Comparison of ENCODE assay signal across 13 cellular contexts in the genomic region with DNA sequence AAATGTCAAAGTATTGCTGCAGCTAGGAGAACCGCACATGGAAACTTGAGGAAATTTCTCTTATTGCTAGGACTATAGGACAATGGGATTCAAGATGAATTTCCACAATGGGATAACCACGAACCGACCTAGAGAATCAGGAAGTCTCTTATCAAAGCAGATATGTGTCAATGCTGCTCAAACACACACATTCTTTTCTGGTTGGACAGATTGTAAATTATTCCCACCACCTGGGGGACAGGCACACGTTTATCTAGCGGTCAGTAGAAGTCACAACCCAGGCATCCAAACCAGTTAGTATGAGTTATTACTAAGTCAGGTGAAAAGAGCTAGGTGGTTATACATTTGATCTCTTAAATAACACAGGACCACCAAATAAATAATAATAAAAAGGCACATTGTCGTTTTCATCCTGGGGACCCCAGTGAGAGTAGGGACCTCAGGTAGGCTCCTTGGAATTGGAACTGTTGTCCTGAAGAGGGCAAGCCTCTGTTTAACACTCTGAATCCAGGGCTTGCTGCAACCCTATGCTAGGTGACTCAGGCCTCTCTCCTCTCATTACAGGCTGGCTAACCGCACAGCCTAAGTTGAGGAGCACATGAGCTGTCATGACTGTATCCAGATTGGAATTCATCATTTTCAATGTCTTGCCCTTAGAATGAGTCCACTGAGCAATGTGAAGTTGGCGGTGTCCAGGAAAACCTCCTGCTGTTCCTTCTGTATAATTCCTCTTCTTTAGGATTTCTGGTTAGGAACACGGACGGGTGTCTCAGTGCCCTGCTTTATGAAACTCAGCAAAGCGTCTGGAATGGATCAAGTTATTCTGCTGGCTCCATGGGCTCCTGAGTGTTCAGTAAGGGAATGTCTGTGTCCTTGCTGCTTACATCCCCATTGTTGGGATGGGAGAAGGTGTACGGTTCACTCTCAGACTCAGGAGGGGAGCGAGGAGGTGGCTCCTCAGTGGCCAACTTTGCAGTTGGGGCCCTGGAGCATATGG. TPM values are rescaled to one million over a fixed set of nuclear protein-coding genes. Genes with fewer than 3 reads are reported as not detected.
DNase-seq lines count a peak whose midpoint lies in the region; TF ChIP-seq lines count a peak whose summit lies in the region.
"Had no signal": no experiment of that assay in that cellular context is flagged by ENCODE, and none has a peak within 500 bp of the region (broad histone marks: within the 10 kb centered on the region; RNA-seq: fewer than 3 reads in every experiment).

No MANE protein-coding gene starts in this region.

- CTCF ChIA-PET in A673 (lab: Charles Lee): no interaction called here

- POLR2A ChIA-PET in A673 (lab: Charles Lee; ENCODE audit: low non-redundant PET): no interaction called here

- H3K4me3 Mint-ChIP-seq in HFFc6: peak overlapping the region; percentile 60

- TF ChIP-seq CTCF in A673 (conservative IDR thresholded peaks at IDR 0.05; ENCODE audit: low read depth, low read length): no peak
- peak; percentile 44 for TF ChIP-seq CTCF in HFFc6 (IDR thresholded peaks at IDR 0.05)
- no peak for TF ChIP-seq CTCF in GM20000 (IDR thresholded peaks at IDR 0.05; ENCODE audit: extremely low read depth, missing control alignments)

- no peaks in the 10 kb centered on the region for H3K4me1 ChIP-seq in A673 (ENCODE audit: insufficient read depth, low read length, poor library complexity, severe bottlenecking)
- H3K4me1 ChIP-seq in HAP-1: no peaks in the 10 kb centered on the region
- H3K4me1 ChIP-seq: upper lobe of right lung had no signal

- H3K4me3 ChIP-seq in A673 (ENCODE audit: low read depth, low read length, poor library complexity, severe bottlenecking): no peak overlapping the region
- no peak overlapping the region for H3K4me3 ChIP-seq in HAP-1
- H3K4me3 ChIP-seq: upper lobe of right lung had no signal

- H3K27ac Mint-ChIP-seq in HFFc6: peak overlapping the region; percentile 77

- peaks cover 51% of the 10 kb centered on the region for H3K4me1 Mint-ChIP-seq in HFFc6 (ENCODE audit: low read depth)

- no peak overlapping the region for H3K27ac ChIP-seq in A673 (ENCODE audit: low read depth, low read length, poor library complexity, severe bottlenecking)
- H3K27ac ChIP-seq: upper lobe of right lung, WERI-Rb-1 had no signal

- H3K9me3 ChIP-seq in A673 (ENCODE audit: low read depth, low read length, poor library complexity, severe bottlenecking) (no peaks in the 10 kb centered on the region), HAP-1 (no peaks in the 10 kb centered on the region)
- H3K9me3 ChIP-seq: upper lobe of right lung had no signal

- no peaks in the 10 kb centered on the region for H3K27me3 ChIP-seq in A673 (replicated peaks; ENCODE audit: insufficient read depth, low read depth, low read length, poor library complexity)
- no peaks in the 10 kb centered on the region for H3K27me3 ChIP-seq in HAP-1 (ENCODE audit: low read depth)
- H3K27me3 ChIP-seq: upper lobe of right lung had no signal

- peaks cover 2% of the 10 kb centered on the region; the same call in 1 of the 2 replicates for H3K27me3 Mint-ChIP-seq in HFFc6 (ENCODE audit: insufficient read depth)

- BruUV-seq in A673 (replicated peaks; lab: Mats Ljungman, UMichigan): no TSS peak

- intact Hi-C loops in A673 (cut with micrococcal nuclease; ENCODE audit: unreplicated experiment): no loop called here

- H3K36me3 Mint-ChIP-seq in HFFc6 (ENCODE audit: low read depth): peaks cover 8% of the 10 kb centered on the region

- DNase-seq in A673 (ENCODE audit: low spot score): peak; percentile 47
- peak; percentile 92 for DNase-seq in HFFc6
- peak; percentile 96 for DNase-seq in amniotic epithelial cell (ENCODE audit: low read depth)
- DNase-seq in glomerular visceral epithelial cell (ENCODE audit: extremely low spot score): peak; percentile 88
- no peak for DNase-seq in HAP-1 (ENCODE audit: low spot score in 2 of 2)
- DNase-seq in GM20000 (ENCODE audit: low spot score): no peak
- no peak for DNase-seq in NCI-H2081 treated with DMSO at 0.1 percent for 48 hours (lab: John Stamatoyannopoulos, UW)
- DNase-seq in activated naive CD4-positive, alpha-beta T cell treated with anti-CD3 and anti-CD28 coated beads, Interleukin-2, amount 50 U/mL, for 16 hours: no peak
- DNase-seq: activated CD8-positive, alpha-beta memory T cell treated with anti-CD3 and anti-CD28 coated beads, Interleukin-2, amount 50 U/mL, for 48 hours; NCI-H1092; NCI-H510A treated with DMSO at 0.1 percent for 48 hours; upper lobe of right lung; WERI-Rb-1 had no signal

- no peaks in the 10 kb centered on the region for H3K9me3 Mint-ChIP-seq in HFFc6

- no peaks in the 10 kb centered on the region for H3K36me3 ChIP-seq in A673 (ENCODE audit: insufficient read depth, low read length, poor library complexity, severe bottlenecking)
- H3K36me3 ChIP-seq in HAP-1 (replicated peaks): no peaks in the 10 kb centered on the region
- H3K36me3 ChIP-seq: upper lobe of right lung, WERI-Rb-1 had no signal

- in situ Hi-C loops in HAP-1 (cut with MboI; ENCODE audit: low sequenced_read_pairs): no loop called here

RNA-seq across cellular contexts. Expression of a gene that starts 59.0 kb away (rescaled TPM):
- 0.81 and 1.0 TPM in 2 replicates for total RNA-seq in A673 (2021)
- 1 to 10 TPM in 5 of 6 experiments, under 1 TPM in 1; 1.00 to 1.9 (median 1.2) TPM for total RNA-seq in HFFc6 (2021; fragmentation: NEBNext Ultra II Directional; extraction: Animal tissue kit (Norgen Biotek cat#: 25700))

Comparison
In these comparisons a context has a peak if more than half of its experiments do, and no peak if none do; other contexts are left out.
1. DNase-seq: peak in A673 (single experiment), HFFc6 (single experiment), amniotic epithelial cell (single experiment) and glomerular visceral epithelial cell (single experiment); none in HAP-1 (0 of 2), GM20000 (single experiment), NCI-H2081 treated with DMSO at 0.1 percent for 48 hours (single experiment) and activated naive CD4-positive, alpha-beta T cell treated with anti-CD3 and anti-CD28 coated beads, Interleukin-2, amount 50 U/mL, for 16 hours (single experiment).